Comparison of ENCODE assay signal across 1 cellular context in the genomic region with DNA sequence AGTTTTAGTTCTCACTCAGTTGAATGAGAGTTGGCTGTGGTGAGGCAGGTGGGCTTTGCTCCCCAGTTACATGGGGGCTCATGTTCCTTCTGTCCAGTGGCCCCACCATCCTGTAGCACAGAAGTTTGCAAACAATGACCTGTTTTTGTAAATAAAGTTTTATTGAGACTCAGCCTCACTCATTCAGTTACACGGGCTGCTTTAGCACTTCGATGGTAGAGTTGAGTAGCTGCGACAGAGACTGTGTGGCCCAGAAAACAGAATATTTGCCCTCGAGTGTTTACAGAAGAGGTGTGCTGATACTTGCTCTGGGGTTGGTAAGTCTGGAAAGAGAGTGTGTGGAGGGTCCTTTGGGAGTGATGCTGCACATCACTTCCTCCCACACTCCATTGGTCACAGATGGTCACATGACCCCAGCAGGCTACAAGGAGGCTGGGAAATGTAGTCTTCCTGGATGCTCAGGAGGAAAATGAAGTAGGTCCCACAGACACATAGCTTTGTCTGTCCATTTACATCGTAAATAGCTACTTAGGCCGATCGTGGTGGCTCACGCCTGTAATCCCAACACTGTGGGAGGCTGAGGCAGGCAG.
TF ChIP-seq lines count a peak whose summit lies in the region.

No MANE protein-coding gene starts in this region.

TF ChIP-seq in WTC11, 78 proteins besides CTCF, POLR2A, EP300 and RAD21 (continued from another document):
- TF ChIP-seq ZNF671 (CRISPR knock-in tag; IDR thresholded peaks at IDR 0.05) (no peak), ETV6 (CRISPR knock-in tag; IDR thresholded peaks at IDR 0.05) (no peak), FOXP1 (CRISPR knock-in tag; IDR thresholded peaks at IDR 0.05; ENCODE audit: borderline replicate concordance) (no peak)
- TF ChIP-seq, protein P1, sequence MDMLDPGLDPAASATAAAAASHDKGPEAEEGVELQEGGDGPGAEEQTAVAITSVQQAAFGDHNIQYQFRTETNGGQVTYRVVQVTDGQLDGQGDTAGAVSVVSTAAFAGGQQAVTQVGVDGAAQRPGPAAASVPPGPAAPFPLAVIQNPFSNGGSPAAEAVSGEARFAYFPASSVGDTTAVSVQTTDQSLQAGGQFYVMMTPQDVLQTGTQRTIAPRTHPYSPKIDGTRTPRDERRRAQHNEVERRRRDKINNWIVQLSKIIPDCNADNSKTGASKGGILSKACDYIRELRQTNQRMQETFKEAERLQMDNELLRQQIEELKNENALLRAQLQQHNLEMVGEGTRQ (CRISPR knock-in tag; IDR thresholded peaks at IDR 0.05) = peak; percentile 95
- TF ChIP-seq, protein P2, sequence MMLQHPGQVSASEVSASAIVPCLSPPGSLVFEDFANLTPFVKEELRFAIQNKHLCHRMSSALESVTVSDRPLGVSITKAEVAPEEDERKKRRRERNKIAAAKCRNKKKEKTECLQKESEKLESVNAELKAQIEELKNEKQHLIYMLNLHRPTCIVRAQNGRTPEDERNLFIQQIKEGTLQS (CRISPR knock-in tag; conservative IDR thresholded peaks at IDR 0.05) = no peak
